ENCODE assay signal across 1 cellular context in genomic region chr18:23618862-23619387, GRCh38.
TF ChIP-seq lines count a peak whose summit lies in the region.

No MANE protein-coding gene starts in this region.

TF ChIP-seq in HepG2, 621 proteins besides CTCF, POLR2A, EP300 and RAD21 (continued from another document):
- TF ChIP-seq PATZ1 (CRISPR knock-in tag; IDR thresholded peaks at IDR 0.05), result peak; percentile 30; the same call in 1 of the 2 replicates
- 0 out of 2 replicates have a peak, but pooled peaks have one; percentile 40 for TF ChIP-seq HDAC2 (CRISPR knock-in tag; IDR thresholded peaks at IDR 0.05)
- peak; percentile 55; the same call in 1 of the 2 replicates for TF ChIP-seq MTA1 (CRISPR knock-in tag; IDR thresholded peaks at IDR 0.05; ENCODE audit: borderline replicate concordance)
- no peak for TF ChIP-seq KLF9 (CRISPR knock-in tag; IDR thresholded peaks at IDR 0.05; ENCODE audit: low read depth)
- TF ChIP-seq RXRB (CRISPR knock-in tag; IDR thresholded peaks at IDR 0.05; ENCODE audit: borderline replicate concordance), result peak; percentile 75
- no peak for TF ChIP-seq HOXA3 (CRISPR knock-in tag; IDR thresholded peaks at IDR 0.05)
- 0 out of 2 replicates have a peak, but pooled peaks have one; percentile 28 for TF ChIP-seq ZNF205 (CRISPR knock-in tag; IDR thresholded peaks at IDR 0.05)
- peak; percentile 68; the same call in 1 of the 2 replicates for TF ChIP-seq ZBTB7B (CRISPR knock-in tag; IDR thresholded peaks at IDR 0.05)
- TF ChIP-seq DMAP1 (CRISPR knock-in tag; IDR thresholded peaks at IDR 0.05), result 0 out of 2 replicates have a peak, but pooled peaks have one; percentile 27
- no peak for TF ChIP-seq ZNF660 (CRISPR knock-in tag; IDR thresholded peaks at IDR 0.05; ENCODE audit: borderline replicate concordance, low read depth)
- 0 out of 2 replicates have a peak, but pooled peaks have one; percentile 25 for TF ChIP-seq POGK (CRISPR knock-in tag; conservative IDR thresholded peaks at IDR 0.05)
- TF ChIP-seq ZNF788 (CRISPR knock-in tag; IDR thresholded peaks at IDR 0.05; ENCODE audit: borderline replicate concordance), result peak; percentile 34; the same call in 1 of the 2 replicates
- TF ChIP-seq PAXIP1 (CRISPR knock-in tag; conservative IDR thresholded peaks at IDR 0.05), result peak; percentile 35; the same call in 1 of the 2 replicates
- TF ChIP-seq TEF (CRISPR knock-in tag; IDR thresholded peaks at IDR 0.05), result 0 out of 2 replicates have a peak, but pooled peaks have one; percentile 67
- no peak for TF ChIP-seq BORCS8-MEF2B (CRISPR knock-in tag; IDR thresholded peaks at IDR 0.05)
- 0 out of 2 replicates have a peak, but pooled peaks have one; percentile 35 for TF ChIP-seq KDM5B (CRISPR knock-in tag; IDR thresholded peaks at IDR 0.05; ENCODE audit: borderline replicate concordance)
- peak; percentile 59 for TF ChIP-seq NR2F6 (IDR thresholded peaks at IDR 0.05)
- 0 out of 2 replicates have a peak, but pooled peaks have one; percentile 42 for TF ChIP-seq NR2F6 (CRISPR knock-in tag; IDR thresholded peaks at IDR 0.05)
- peak; percentile 51; the same call in 1 of the 2 replicates for TF ChIP-seq HIVEP1 (CRISPR knock-in tag; IDR thresholded peaks at IDR 0.05)
- peak; percentile 26 for TF ChIP-seq AGO1 (IDR thresholded peaks at IDR 0.05; ENCODE audit: low read depth, low read length, poor library complexity, severe bottlenecking)
- TF ChIP-seq ZFAT (CRISPR knock-in tag; conservative IDR thresholded peaks at IDR 0.05), result no peak
- TF ChIP-seq HMG20A (CRISPR knock-in tag; IDR thresholded peaks at IDR 0.05; ENCODE audit: borderline replicate concordance), result 0 out of 2 replicates have a peak, but pooled peaks have one; percentile 32
- no peak for TF ChIP-seq KAT8 (CRISPR knock-in tag; IDR thresholded peaks at IDR 0.05)
- peak; percentile 41 for TF ChIP-seq XRCC5 (optimal IDR thresholded peaks at IDR 0.05; ENCODE audit: low read length)
- peak; percentile 60 for TF ChIP-seq ZNF687 (CRISPR knock-in tag; IDR thresholded peaks at IDR 0.05)
- TF ChIP-seq LCORL (IDR thresholded peaks at IDR 0.05), result no peak
- TF ChIP-seq LCORL (CRISPR knock-in tag; IDR thresholded peaks at IDR 0.05), result peak; percentile 64; the same call in 1 of the 2 replicates
- TF ChIP-seq STAG1 (CRISPR knock-in tag; IDR thresholded peaks at IDR 0.05), result 0 out of 2 replicates have a peak, but pooled peaks have one; percentile 17
- TF ChIP-seq NR2F1 (CRISPR knock-in tag; IDR thresholded peaks at IDR 0.05), result 0 out of 4 replicates have a peak, but pooled peaks of 1 of the 2 experiments have one; percentile 21
- TF ChIP-seq FOXA1 (IDR thresholded peaks at IDR 0.05), result no peak
- TF ChIP-seq FOXA1 (CRISPR knock-in tag; IDR thresholded peaks at IDR 0.05), result 0 out of 2 replicates have a peak, but pooled peaks have one; percentile 27
- peak; percentile 40; the same call in 1 of the 2 replicates for TF ChIP-seq HDAC1 (CRISPR knock-in tag; IDR thresholded peaks at IDR 0.05)
- peak; percentile 54; the same call in 1 of the 2 replicates for TF ChIP-seq BCL6 (CRISPR knock-in tag; IDR thresholded peaks at IDR 0.05)
- peak; percentile 68; the same call in 1 of the 2 replicates for TF ChIP-seq RXRA (CRISPR knock-in tag; IDR thresholded peaks at IDR 0.05)
TF ChIP-seq in HepG2: peak in this region for 32.
